Comparison of ENCODE assay signal across 8 cellular contexts in genomic region chr9:113579270-113580040, GRCh38.
DNase-seq lines count a peak whose midpoint lies in the region; ATAC-seq and TF ChIP-seq lines count a peak whose summit lies in the region.

No MANE protein-coding gene starts in this region.

- H3K4me2 ChIP-seq in MM.1S (ENCODE audit: low read depth, low read length) (peak overlapping the region; percentile 69), neuronal stem cell (ENCODE audit: insufficient read depth, low read length, poor library complexity, severe bottlenecking) (no peak overlapping the region)

- H3K27me3 ChIP-seq in MM.1S (replicated peaks; ENCODE audit: insufficient read depth, low read length) (no peaks in the 10 kb centered on the region), neuronal stem cell (ENCODE audit: control insufficient read depth in 3 of 3, insufficient read depth in 3 of 3, low read depth in 1 of 3, low read length in 3 of 3) (no peaks in the 10 kb centered on the region)

- no peaks in the 10 kb centered on the region for H3K9me3 Mint-ChIP-seq in activated CD4-positive, alpha-beta memory T cell treated with anti-CD3 and anti-CD28 coated beads for 36 hours
- no peaks in the 10 kb centered on the region for H3K9me3 Mint-ChIP-seq in stimulated activated effector memory CD8-positive, alpha-beta T cell treated with anti-CD3 and anti-CD28 coated beads, Interleukin-12 subunit alpha, Interleukin-12 subunit beta, amount 100 ng/mL, for 72 hours

- H4K8ac ChIP-seq in neuronal stem cell (ENCODE audit: low read depth, low read length) = no peak overlapping the region

- H3K23ac ChIP-seq in neuronal stem cell (ENCODE audit: low read depth, low read length, poor library complexity) = no peak overlapping the region

- H3K4me3 ChIP-seq in MM.1S (ENCODE audit: low read length) = no peak overlapping the region; the same call in 1 of the 2 replicates
- no peak overlapping the region for H3K4me3 ChIP-seq in neuronal stem cell (ENCODE audit: low read length in 2 of 2)

- H3K4me1 Mint-ChIP-seq in activated CD4-positive, alpha-beta memory T cell treated with anti-CD3 and anti-CD28 coated beads for 36 hours (ENCODE audit: low read depth) = peaks cover 74% of the 10 kb centered on the region
- peaks cover 94% of the 10 kb centered on the region for H3K4me1 Mint-ChIP-seq in stimulated activated effector memory CD8-positive, alpha-beta T cell treated with anti-CD3 and anti-CD28 coated beads, Interleukin-12 subunit alpha, Interleukin-12 subunit beta, amount 100 ng/mL, for 72 hours

- POLR2A ChIA-PET in activated CD4-positive, alpha-beta memory T cell treated with anti-CD3 and anti-CD28 coated beads for 36 hours (lab: Charles Lee) = interaction anchor here (0.7 to 3.1 kb wide), 15 partner anchors 11 to 359 kb away, joined by 3 to 17 read pairs (median 4); partner anchors contain the start of genes C9orf43, CDC26, HDHD3 and POLE3

- H3K27ac ChIP-seq in MM.1S (ENCODE audit: low read length) (peak overlapping the region; percentile 74; the same call in 1 of the 2 replicates), neuronal stem cell (replicated peaks; ENCODE audit: low read length) (no peak overlapping the region)

- no peak overlapping the region for H2AK5ac ChIP-seq in neuronal stem cell (ENCODE audit: low read depth, low read length)

- no peak overlapping the region for H3K4ac ChIP-seq in neuronal stem cell (ENCODE audit: low read length)

- peaks cover 39% of the 10 kb centered on the region for H3F3A ChIP-seq in MM.1S (ENCODE audit: insufficient read depth, low read length)

- peaks cover under 1% of the 10 kb centered on the region for H3K79me1 ChIP-seq in neuronal stem cell (ENCODE audit: low read depth, low read length)

- TF ChIP-seq CTCF in MM.1S (IDR thresholded peaks at IDR 0.05; ENCODE audit: low read length) = no peak

- no peak overlapping the region for H3K18ac ChIP-seq in neuronal stem cell (ENCODE audit: low read length)

- H3K36me3 Mint-ChIP-seq in activated CD4-positive, alpha-beta memory T cell treated with anti-CD3 and anti-CD28 coated beads for 36 hours = peaks cover 25% of the 10 kb centered on the region
- H3K36me3 Mint-ChIP-seq in stimulated activated effector memory CD8-positive, alpha-beta T cell treated with anti-CD3 and anti-CD28 coated beads, Interleukin-12 subunit alpha, Interleukin-12 subunit beta, amount 100 ng/mL, for 72 hours = peaks cover 56% of the 10 kb centered on the region

- CTCF ChIA-PET in activated CD4-positive, alpha-beta memory T cell treated with anti-CD3 and anti-CD28 coated beads for 36 hours (lab: Charles Lee) = interaction anchor here (0.9 to 6.6 kb wide), 16 partner anchors 10 to 305 kb away, joined by 3 to 63 read pairs (median 8); partner anchors contain the start of gene ALAD

- no CpG with 5 or more reads among the region's 5 CpGs for WGBS in neuronal stem cell (ENCODE audit: extremely low coverage in 2 of 2, insufficient read length in 2 of 2, insufficient replicate concordance in 1 of 2), 2 donors

- peak overlapping the region; percentile 85 for H3K4me3 Mint-ChIP-seq in activated CD4-positive, alpha-beta memory T cell treated with anti-CD3 and anti-CD28 coated beads for 36 hours
- peak overlapping the region; percentile 71 for H3K4me3 Mint-ChIP-seq in stimulated activated effector memory CD8-positive, alpha-beta T cell treated with anti-CD3 and anti-CD28 coated beads, Interleukin-12 subunit alpha, Interleukin-12 subunit beta, amount 100 ng/mL, for 72 hours

- ATAC-seq in GM21576 (IDR thresholded peaks at IDR 0.05; ENCODE audit: unreplicated experiment) = peak; percentile 14
- peak; percentile 4 for ATAC-seq in stimulated activated effector memory CD8-positive, alpha-beta T cell treated with anti-CD3 and anti-CD28 coated beads, Interleukin-12 subunit alpha, Interleukin-12 subunit beta, amount 100 ng/mL, for 72 hours

- H2AFZ ChIP-seq in MM.1S (ENCODE audit: low read length) = no peak overlapping the region
- no peak overlapping the region for H2AFZ ChIP-seq in neuronal stem cell (ENCODE audit: low read length)

- H2BK120ac ChIP-seq in neuronal stem cell (ENCODE audit: low read depth, low read length) = no peak overlapping the region

- H2BK12ac ChIP-seq in neuronal stem cell (ENCODE audit: low read length) = no peak overlapping the region

- no peaks in the 10 kb centered on the region for H3K9me3 ChIP-seq in MM.1S (replicated peaks; ENCODE audit: insufficient read depth, low read length)
- no peaks in the 10 kb centered on the region for H3K9me3 ChIP-seq in neuronal stem cell (replicated peaks in 1 of 2; ENCODE audit: control insufficient read depth in 2 of 2, insufficient read depth in 1 of 2, low read depth in 1 of 2, low read length in 2 of 2)

- H3K79me2 ChIP-seq in MM.1S (ENCODE audit: low read length) = peaks cover 29% of the 10 kb centered on the region; the same call in 1 of the 2 replicates

- no peaks in the 10 kb centered on the region for H3K36me3 ChIP-seq in MM.1S (replicated peaks; ENCODE audit: insufficient read depth, low read length)
- peaks cover under 1 to 5% of the 10 kb centered on the region in 2 donors for H3K36me3 ChIP-seq in neuronal stem cell (replicated peaks in 1 of 2; ENCODE audit: control insufficient read depth in 2 of 2, insufficient read depth in 2 of 2, low read length in 2 of 2)

- peak overlapping the region; percentile 96 for H3K27ac Mint-ChIP-seq in activated CD4-positive, alpha-beta memory T cell treated with anti-CD3 and anti-CD28 coated beads for 36 hours
- H3K27ac Mint-ChIP-seq in stimulated activated effector memory CD8-positive, alpha-beta T cell treated with anti-CD3 and anti-CD28 coated beads, Interleukin-12 subunit alpha, Interleukin-12 subunit beta, amount 100 ng/mL, for 72 hours = peak overlapping the region; percentile 87

- no peak overlapping the region for H2BK5ac ChIP-seq in neuronal stem cell (ENCODE audit: low read length)

- H3K14ac ChIP-seq in neuronal stem cell (ENCODE audit: low read length) = no peak overlapping the region

- no peak overlapping the region for H4K91ac ChIP-seq in neuronal stem cell (ENCODE audit: low read depth, low read length, poor library complexity)

- H3K9ac ChIP-seq in MM.1S (ENCODE audit: low read length) (peak overlapping the region; percentile 5; the same call in 1 of the 2 replicates), neuronal stem cell (ENCODE audit: low read depth, low read length, poor library complexity) (no peak overlapping the region)

- intact Hi-C loops in activated CD4-positive, alpha-beta memory T cell treated with anti-CD3 and anti-CD28 coated beads for 36 hours (cut with micrococcal nuclease) = loop anchor here (1.0 to 5.0 kb wide), 9 partner anchors 23 to 359 kb away; partner anchors contain the start of genes BSPRY, CDC26, FKBP15 and PRPF4
- intact Hi-C loops in cardiac septum (cut with DNase I) = loop anchor here (10.0 kb wide), 1 partner anchor 305 kb away; the partner anchor contains the start of genes CDC26 and PRPF4

- no peaks in the 10 kb centered on the region for H4K20me1 ChIP-seq in MM.1S (ENCODE audit: insufficient read depth, low read length)

- H3K27me3 Mint-ChIP-seq in activated CD4-positive, alpha-beta memory T cell treated with anti-CD3 and anti-CD28 coated beads for 36 hours = no peaks in the 10 kb centered on the region

- peaks cover 58% of the 10 kb centered on the region for H3K4me1 ChIP-seq in MM.1S (ENCODE audit: low read length)
- peaks cover 2 to 7% of the 10 kb centered on the region in 2 donors for H3K4me1 ChIP-seq in neuronal stem cell (ENCODE audit: control insufficient read depth in 2 of 2, insufficient read depth in 1 of 2, low read depth in 1 of 2, low read length in 2 of 2)

- peak; percentile 83 for DNase-seq in Daoy (ENCODE audit: low read depth)
- DNase-seq in MM.1S = peak; percentile 42
- peak; percentile 52 for DNase-seq in activated CD4-positive, alpha-beta memory T cell treated with anti-CD3 and anti-CD28 coated beads for 36 hours
- peak; percentile 88 for DNase-seq in cardiac septum (ENCODE audit: low spot score)
- DNase-seq in stimulated activated effector memory CD8-positive, alpha-beta T cell treated with anti-CD3 and anti-CD28 coated beads, Interleukin-12 subunit alpha, Interleukin-12 subunit beta, amount 100 ng/mL, for 72 hours (ENCODE audit: low spot score in 2 of 2) = no peak
- DNase-seq in neuronal stem cell (ENCODE audit: low spot score) = no peak
- DNase-seq in hepatic stellate cell (ENCODE audit: low spot score) = no peak

- no peak overlapping the region for H2BK15ac ChIP-seq in neuronal stem cell (ENCODE audit: low read length)

- no peaks in the 10 kb centered on the region for H3K9me2 ChIP-seq in MM.1S (replicated peaks; ENCODE audit: insufficient read depth, low read length)

Comparison
In these comparisons a context has a peak if more than half of its experiments do, and no peak if none do; other contexts are left out.
1. DNase-seq: peak in Daoy (single experiment), MM.1S (single experiment), activated CD4-positive, alpha-beta memory T cell treated with anti-CD3 and anti-CD28 coated beads for 36 hours (single experiment) and cardiac septum (single experiment); none in stimulated activated effector memory CD8-positive, alpha-beta T cell treated with anti-CD3 and anti-CD28 coated beads, Interleukin-12 subunit alpha, Interleukin-12 subunit beta, amount 100 ng/mL, for 72 hours (0 of 2), neuronal stem cell (single experiment) and hepatic stellate cell (single experiment).